2 cellular contexts compared by ENCODE assay signal in genomic region chr2:26786207-26787023, GRCh38.
A peak's percentile ranks its signal among the peaks of the same experiment; 100 is the strongest.
TF ChIP-seq lines count a peak whose summit lies in the region.

No MANE protein-coding gene starts in this region.

TF ChIP-seq in K562, 482 proteins besides CTCF, POLR2A, EP300 and RAD21 (continues in another document):
- no peak for TF ChIP-seq THAP12 (CRISPR knock-in tag; IDR thresholded peaks at IDR 0.05)
- no peak for TF ChIP-seq JUN (IDR thresholded peaks at IDR 0.05; ENCODE audit: borderline replicate concordance, low read depth, low read length)
- TF ChIP-seq JUN (CRISPR knock-in tag; IDR thresholded peaks at IDR 0.05; ENCODE audit: borderline replicate concordance): peak; percentile 77; the same call in 1 of the 2 replicates
- 0 out of 2 replicates have a peak, but pooled peaks have one; percentile 53 for TF ChIP-seq CAMTA2 (CRISPR knock-in tag; conservative IDR thresholded peaks at IDR 0.05)
- TF ChIP-seq HNRNPH1 (optimal IDR thresholded peaks at IDR 0.05; ENCODE audit: low read depth, low read length): no peak
- no peak for TF ChIP-seq NFATC3 (IDR thresholded peaks at IDR 0.05)
- 0 out of 2 replicates have a peak, but pooled peaks have one; percentile 43 for TF ChIP-seq NFRKB (IDR thresholded peaks at IDR 0.05; ENCODE audit: low read depth)
- peak in 1 of 2 experiments; percentile 44; a peak in 1 of 4 replicates for TF ChIP-seq RCOR1 (IDR thresholded peaks at IDR 0.05; ENCODE audit: borderline replicate concordance in 1 of 2, low read depth in 2 of 2, low read length in 2 of 2)
- TF ChIP-seq RBM22 (IDR thresholded peaks at IDR 0.05; ENCODE audit: low read depth, low read length, poor library complexity, severe bottlenecking): peak; percentile 86
- no peak for TF ChIP-seq ZNF143 (CRISPR knock-in tag; IDR thresholded peaks at IDR 0.05)
- 0 out of 2 replicates have a peak, but pooled peaks have one; percentile 81 for TF ChIP-seq SRSF3 (IDR thresholded peaks at IDR 0.05; ENCODE audit: insufficient read depth, low read length)
- peak in 1 of 2 experiments; percentile 59 for TF ChIP-seq E2F6 (IDR thresholded peaks at IDR 0.05; ENCODE audit: borderline replicate concordance in 1 of 2, extremely low read depth in 1 of 2, insufficient read depth in 1 of 2, insufficient read length in 1 of 2, low read depth in 1 of 2, low read length in 1 of 2, poor library complexity in 1 of 2, severe bottlenecking in 1 of 2)
- TF ChIP-seq ZNF197 (CRISPR knock-in tag; IDR thresholded peaks at IDR 0.05; ENCODE audit: low read depth): 0 out of 2 replicates have a peak, but pooled peaks have one; percentile 53
- no peak for TF ChIP-seq PURB (CRISPR knock-in tag; IDR thresholded peaks at IDR 0.05; ENCODE audit: low read depth)
- TF ChIP-seq PRDM10 (IDR thresholded peaks at IDR 0.05; ENCODE audit: partially characterized antibody): no peak
- TF ChIP-seq TRIM25 (IDR thresholded peaks at IDR 0.05; ENCODE audit: borderline replicate concordance): no peak
- TF ChIP-seq C11orf30 (IDR thresholded peaks at IDR 0.05; ENCODE audit: low read depth): no peak
- TF ChIP-seq FOXM1 (IDR thresholded peaks at IDR 0.05; ENCODE audit: low read depth): no peak; the same call in 1 of the 2 replicates
- TF ChIP-seq FOXM1 (CRISPR knock-in tag; IDR thresholded peaks at IDR 0.05; ENCODE audit: low read depth): 0 out of 2 replicates have a peak, but pooled peaks have one; percentile 84
- no peak for TF ChIP-seq ELF2 (CRISPR knock-in tag; IDR thresholded peaks at IDR 0.05)
- no peak for TF ChIP-seq TEAD4 (IDR thresholded peaks at IDR 0.05; ENCODE audit: low read length)
- no peak for TF ChIP-seq TEAD4 (CRISPR knock-in tag; IDR thresholded peaks at IDR 0.05; ENCODE audit: borderline replicate concordance)

TF ChIP-seq in HepG2, 621 proteins besides CTCF, POLR2A, EP300 and RAD21 (continues in another document):
- 0 out of 2 replicates have a peak, but pooled peaks have one; percentile 46 for TF ChIP-seq KDM1A (CRISPR knock-in tag; IDR thresholded peaks at IDR 0.05)
- no peak for TF ChIP-seq NFYB (CRISPR knock-in tag; IDR thresholded peaks at IDR 0.05)
- TF ChIP-seq ZMYM3 (CRISPR knock-in tag; IDR thresholded peaks at IDR 0.05): peak; percentile 61
- 0 out of 2 replicates have a peak, but pooled peaks have one; percentile 42 for TF ChIP-seq MXD1 (CRISPR knock-in tag; IDR thresholded peaks at IDR 0.05)
- TF ChIP-seq ZNF773 (CRISPR knock-in tag; IDR thresholded peaks at IDR 0.05; ENCODE audit: borderline replicate concordance): 0 out of 2 replicates have a peak, but pooled peaks have one; percentile 54
- TF ChIP-seq ZNF788 (CRISPR knock-in tag; IDR thresholded peaks at IDR 0.05; ENCODE audit: borderline replicate concordance): 0 out of 2 replicates have a peak, but pooled peaks have one; percentile 31
- TF ChIP-seq ADNP (CRISPR knock-in tag; IDR thresholded peaks at IDR 0.05): 0 out of 2 replicates have a peak, but pooled peaks have one; percentile 7
- no peak for TF ChIP-seq ZNF569 (CRISPR knock-in tag; IDR thresholded peaks at IDR 0.05; ENCODE audit: borderline replicate concordance)
- TF ChIP-seq ZNF883 (CRISPR knock-in tag; IDR thresholded peaks at IDR 0.05; ENCODE audit: not compliant biosample characterization): no peak
- TF ChIP-seq SP4 (CRISPR knock-in tag; IDR thresholded peaks at IDR 0.05): no peak
- peak; percentile 28; the same call in 1 of the 2 replicates for TF ChIP-seq BCL3 (CRISPR knock-in tag; IDR thresholded peaks at IDR 0.05)
- TF ChIP-seq ZNF414 (CRISPR knock-in tag; IDR thresholded peaks at IDR 0.05): 0 out of 2 replicates have a peak, but pooled peaks have one; percentile 40
- 0 out of 2 replicates have a peak, but pooled peaks have one; percentile 24 for TF ChIP-seq ZNF280B (CRISPR knock-in tag; IDR thresholded peaks at IDR 0.05; ENCODE audit: borderline replicate concordance)
- no peak for TF ChIP-seq IRF9 (CRISPR knock-in tag; IDR thresholded peaks at IDR 0.05; ENCODE audit: borderline replicate concordance)
- 0 out of 2 replicates have a peak, but pooled peaks have one; percentile 10 for TF ChIP-seq AKAP8 (CRISPR knock-in tag; IDR thresholded peaks at IDR 0.05)
- 0 out of 2 replicates have a peak, but pooled peaks have one; percentile 4 for TF ChIP-seq GABPA (IDR thresholded peaks at IDR 0.05; ENCODE audit: low read depth, low read length)
- no peak for TF ChIP-seq GABPA (CRISPR knock-in tag; IDR thresholded peaks at IDR 0.05; ENCODE audit: low read depth)
- no peak; the same call in 1 of the 2 replicates for TF ChIP-seq ZNF687 (CRISPR knock-in tag; IDR thresholded peaks at IDR 0.05)
- TF ChIP-seq ZNF263 (CRISPR knock-in tag; IDR thresholded peaks at IDR 0.05): 0 out of 2 replicates have a peak, but pooled peaks have one; percentile 2
- TF ChIP-seq FOXC1 (CRISPR knock-in tag; IDR thresholded peaks at IDR 0.05; ENCODE audit: borderline replicate concordance): peak; percentile 17; the same call in 1 of the 2 replicates
- TF ChIP-seq ZNF264 (CRISPR knock-in tag; IDR thresholded peaks at IDR 0.05): 0 out of 2 replicates have a peak, but pooled peaks have one; percentile 44
- no peak for TF ChIP-seq CEBPB (IDR thresholded peaks at IDR 0.05; ENCODE audit: borderline replicate concordance, low read depth, low read length)
- TF ChIP-seq AGO1 (IDR thresholded peaks at IDR 0.05; ENCODE audit: low read depth, low read length, poor library complexity, severe bottlenecking): peak; percentile 17
- 0 out of 2 replicates have a peak, but pooled peaks have one; percentile 14 for TF ChIP-seq ZMYM2 (CRISPR knock-in tag; IDR thresholded peaks at IDR 0.05)
- peak; percentile 10; the same call in 1 of the 2 replicates for TF ChIP-seq ZNF354B (CRISPR knock-in tag; IDR thresholded peaks at IDR 0.05)
- no peak for TF ChIP-seq NR2F1 (CRISPR knock-in tag; IDR thresholded peaks at IDR 0.05)
- TF ChIP-seq ZBTB38 (CRISPR knock-in tag; IDR thresholded peaks at IDR 0.05): 0 out of 2 replicates have a peak, but pooled peaks have one; percentile 21
- TF ChIP-seq ZNF691 (CRISPR knock-in tag; IDR thresholded peaks at IDR 0.05; ENCODE audit: borderline replicate concordance, low read depth): 0 out of 2 replicates have a peak, but pooled peaks have one; percentile 36
- TF ChIP-seq ZNF335 (CRISPR knock-in tag; IDR thresholded peaks at IDR 0.05): no peak
- TF ChIP-seq SOX13 (IDR thresholded peaks at IDR 0.05): no peak
- TF ChIP-seq SOX13 (CRISPR knock-in tag; conservative IDR thresholded peaks at IDR 0.05 in 1 of 2, IDR thresholded peaks at IDR 0.05 in 1 of 2): no peak; a peak in 1 of 4 replicates
- peak; percentile 36; the same call in 1 of the 2 replicates for TF ChIP-seq MEIS2 (CRISPR knock-in tag; IDR thresholded peaks at IDR 0.05)
- peak; percentile 9; the same call in 1 of the 2 replicates for TF ChIP-seq ZMAT3 (CRISPR knock-in tag; conservative IDR thresholded peaks at IDR 0.05)
- peak; percentile 4; the same call in 1 of the 2 replicates for TF ChIP-seq ZFY (CRISPR knock-in tag; IDR thresholded peaks at IDR 0.05)
